ENCODE assay signal across 8 cellular contexts in genomic region chr16:67227567-67227921, GRCh38. TPM values are rescaled to one million over a fixed set of nuclear protein-coding genes. Genes with fewer than 3 reads are reported as not detected.
DNase-seq lines count a peak whose midpoint lies in the region; FAIRE-seq and TF ChIP-seq lines count a peak whose summit lies in the region.

No MANE protein-coding gene starts in this region.

- H3K36me3 ChIP-seq in OCI-LY7 (ENCODE audit: insufficient read depth, low read length) (peaks cover 44% of the 10 kb centered on the region), endothelial cell of umbilical vein (ENCODE audit: control insufficient read depth in 2 of 2, extremely low read depth in 1 of 2, insufficient read depth in 2 of 2, low read length in 2 of 2) (peaks cover 10 to 39% of the 10 kb centered on the region in 2 experiments), neuronal stem cell (replicated peaks in 1 of 2; ENCODE audit: control insufficient read depth in 2 of 2, insufficient read depth in 2 of 2, low read length in 2 of 2) (peaks cover 28 to 51% of the 10 kb centered on the region in 2 donors)

- WGBS in neuronal stem cell (ENCODE audit: extremely low coverage in 2 of 2, insufficient read length in 2 of 2, insufficient replicate concordance in 1 of 2), 2 donors: no CpG with 5 or more reads among the region's 12 CpGs

- no peak overlapping the region for H4K8ac ChIP-seq in neuronal stem cell (ENCODE audit: low read depth, low read length)

- POLR2A ChIA-PET in OCI-LY7 (lab: Charles Lee) (interaction anchor here (0.6 to 1.8 kb wide), 9 partner anchors 9 to 191 kb away, joined by 3 to 11 read pairs (median 5); partner anchors contain the start of gene FHOD1), endothelial cell of umbilical vein (lab: Charles Lee) (interaction anchor here (0.5 to 1.8 kb wide), 7 partner anchors 10 to 589 kb away, joined by 3 to 10 read pairs (median 5); partner anchors contain the start of gene FHOD1)

- H3K23ac ChIP-seq in neuronal stem cell (ENCODE audit: low read depth, low read length, poor library complexity): no peak overlapping the region

- DNase-seq in CD14-positive monocyte (ENCODE audit: low spot score) (no peak), OCI-LY7 (ENCODE audit: low spot score) (no peak), endothelial cell of umbilical vein (ENCODE audit: low read depth, low spot score) (no peak), neuronal stem cell (ENCODE audit: low spot score) (no peak), AG08395 (ENCODE audit: low spot score) (no peak), NCI-H146 (lab: John Stamatoyannopoulos, UW) (no peak), NCI-H526 (lab: John Stamatoyannopoulos, UW) (no peak), middle frontal gyrus (ENCODE audit: extremely low spot score, low spot score) (no peak)

- H3K4ac ChIP-seq in neuronal stem cell (ENCODE audit: low read length): no peak overlapping the region

- peaks cover 26% of the 10 kb centered on the region for H3K4me1 Mint-ChIP-seq in CD14-positive monocyte

- peaks cover 0 to 1% (median 0%) of the 10 kb centered on the region in 3 donors for H3K27me3 Mint-ChIP-seq in CD14-positive monocyte (ENCODE audit: low read depth in 3 of 3)

- H3K27ac ChIP-seq in OCI-LY7 (ENCODE audit: low read depth, low read length, poor library complexity, severe bottlenecking): peak overlapping the region; percentile 19
- peak overlapping the region; percentile 44 for H3K27ac ChIP-seq in endothelial cell of umbilical vein (ENCODE audit: insufficient read depth, low read depth, low read length)
- H3K27ac ChIP-seq in neuronal stem cell (replicated peaks; ENCODE audit: low read length): no peak overlapping the region

- TF ChIP-seq POLR2A in endothelial cell of umbilical vein (IDR thresholded peaks at IDR 0.05; ENCODE audit: low read depth, low read length): no peak

- H4K20me1 ChIP-seq in OCI-LY7 (ENCODE audit: insufficient read depth, low read length) (no peaks in the 10 kb centered on the region), endothelial cell of umbilical vein (replicated peaks; ENCODE audit: control insufficient read depth, extremely low read depth, insufficient read depth, low read length) (no peaks in the 10 kb centered on the region)

- H3K79me2 ChIP-seq in OCI-LY7 (ENCODE audit: insufficient read depth, low read depth, low read length): peaks cover 13% of the 10 kb centered on the region
- peaks cover 11% of the 10 kb centered on the region for H3K79me2 ChIP-seq in endothelial cell of umbilical vein (ENCODE audit: control insufficient read depth, insufficient read depth, low read length)

- BruUV-seq in OCI-LY7 (replicated peaks; lab: Mats Ljungman, UMichigan): no TSS peak
- TSS peak; percentile 37 for BruUV-seq in endothelial cell of umbilical vein (replicated peaks; lab: Mats Ljungman, UMichigan)

- peak overlapping the region; percentile 95 for H3K4me3 ChIP-seq in OCI-LY7 (ENCODE audit: low read depth, low read length, poor library complexity, severe bottlenecking)
- peak overlapping the region; percentile 66 to 86 (median 78) for H3K4me3 ChIP-seq in endothelial cell of umbilical vein (replicated peaks in 1 of 3; ENCODE audit: insufficient read depth in 1 of 3, low read depth in 1 of 3, low read length in 3 of 3)
- peak overlapping the region; percentile 80 to 97 for H3K4me3 ChIP-seq in neuronal stem cell (ENCODE audit: low read length in 2 of 2)

- H3K9me3 ChIP-seq in OCI-LY7 (ENCODE audit: low read length) (no peaks in the 10 kb centered on the region), endothelial cell of umbilical vein (replicated peaks; ENCODE audit: control insufficient read depth, insufficient read depth, low read length) (no peaks in the 10 kb centered on the region), neuronal stem cell (replicated peaks in 1 of 2; ENCODE audit: control insufficient read depth in 2 of 2, insufficient read depth in 1 of 2, low read depth in 1 of 2, low read length in 2 of 2) (no peaks in the 10 kb centered on the region)

- dilution Hi-C loops in endothelial cell of umbilical vein (cut with MboI; ENCODE audit: extremely low pct_ligation_motif_present, low sequenced_read_pairs): no loop called here

- H3K9ac ChIP-seq in endothelial cell of umbilical vein (replicated peaks; ENCODE audit: extremely low read depth, insufficient read depth, low read length) (peak overlapping the region; percentile 77), neuronal stem cell (ENCODE audit: low read depth, low read length, poor library complexity) (peak overlapping the region; percentile 88)

- H3K4me2 ChIP-seq in OCI-LY7 (ENCODE audit: low read length) (peak overlapping the region; percentile 90), endothelial cell of umbilical vein (ENCODE audit: insufficient read depth, low read length) (peak overlapping the region; percentile 79), neuronal stem cell (ENCODE audit: insufficient read depth, low read length, poor library complexity, severe bottlenecking) (peak overlapping the region; percentile 92)

- H3K27ac Mint-ChIP-seq in CD14-positive monocyte: peak overlapping the region; percentile 90 to 99 (median 96)

- no peak overlapping the region for H2BK15ac ChIP-seq in neuronal stem cell (ENCODE audit: low read length)

- H3K4me1 ChIP-seq in OCI-LY7 (ENCODE audit: insufficient read depth, low read length, poor library complexity, severe bottlenecking) (peaks cover 18% of the 10 kb centered on the region), endothelial cell of umbilical vein (ENCODE audit: control insufficient read depth, extremely low read depth, insufficient read depth, low read length) (peaks cover 18% of the 10 kb centered on the region), neuronal stem cell (ENCODE audit: control insufficient read depth in 2 of 2, insufficient read depth in 1 of 2, low read depth in 1 of 2, low read length in 2 of 2) (peaks cover 10 to 13% of the 10 kb centered on the region in 2 donors)

- peaks cover 0 to 3% (median 1%) of the 10 kb centered on the region in 7 donors for H3K9me3 Mint-ChIP-seq in CD14-positive monocyte

- H2AFZ ChIP-seq in OCI-LY7 (ENCODE audit: low read length) (peak overlapping the region; percentile 53; the same call in 1 of the 2 replicates), endothelial cell of umbilical vein (ENCODE audit: low read depth, low read length) (no peak overlapping the region), neuronal stem cell (ENCODE audit: low read length) (peak overlapping the region; percentile 91)

- FAIRE-seq in endothelial cell of umbilical vein (lab: Jason Lieb, UNC): no peak

- peaks cover 36 to 43% of the 10 kb centered on the region in 2 donors for H3K36me3 Mint-ChIP-seq in CD14-positive monocyte

- H3K27me3 ChIP-seq in endothelial cell of umbilical vein (ENCODE audit: control insufficient read depth in 2 of 2, insufficient read depth in 2 of 2, low read length in 2 of 2) (no peaks in the 10 kb centered on the region), neuronal stem cell (ENCODE audit: control insufficient read depth in 3 of 3, insufficient read depth in 3 of 3, low read depth in 1 of 3, low read length in 3 of 3) (peaks cover 0 to 2% (median 0%) of the 10 kb centered on the region in 3 experiments)

- no peak overlapping the region for H3K18ac ChIP-seq in neuronal stem cell (ENCODE audit: low read length)

- H3K9me1 ChIP-seq in endothelial cell of umbilical vein (replicated peaks; ENCODE audit: control insufficient read depth, extremely low read depth, insufficient read depth, low read length): no peaks in the 10 kb centered on the region

- H3K79me1 ChIP-seq in neuronal stem cell (ENCODE audit: low read depth, low read length): peaks cover 7% of the 10 kb centered on the region

- no peak overlapping the region for H2BK5ac ChIP-seq in neuronal stem cell (ENCODE audit: low read length)

- TF ChIP-seq CTCF in CD14-positive monocyte (IDR thresholded peaks at IDR 0.05): no peak
- no peak for TF ChIP-seq CTCF in OCI-LY7 (conservative IDR thresholded peaks at IDR 0.05; ENCODE audit: low read length)
- TF ChIP-seq CTCF in endothelial cell of umbilical vein (IDR thresholded peaks at IDR 0.05; ENCODE audit: extremely low read depth in 1 of 2, insufficient read depth in 1 of 2, low read depth in 1 of 2, low read length in 2 of 2): no peak

- CTCF ChIA-PET in OCI-LY7 (lab: Charles Lee; ENCODE audit: unreplicated experiment): interaction anchor here (0.6 to 1.8 kb wide), 6 partner anchors 9 to 314 kb away, joined by 3 to 7 read pairs (median 4); partner anchors contain the start of gene FHOD1
- CTCF ChIA-PET in endothelial cell of umbilical vein (lab: Charles Lee): interaction anchor here (0.9 to 2.6 kb wide), 5 partner anchors 19 to 210 kb away, joined by 3 to 15 read pairs (median 5); no protein-coding TSS in a partner anchor

- intact Hi-C loops in CD14-positive monocyte (cut with micrococcal nuclease): loop anchor here (1.0 to 5.0 kb wide), 3 partner anchors 16 to 35 kb away; partner anchors contain the start of genes E2F4 (in 2 of the 2), EXOC3L1 (in 2 of the 2) and FHOD1 (in 1 of the 2)
- intact Hi-C loops in OCI-LY7 (cut with micrococcal nuclease; ENCODE audit: unreplicated experiment): loop anchor here (1.0 to 5.0 kb wide), 3 partner anchors 20 to 210 kb away; partner anchors contain the start of genes E2F4 and FHOD1
- intact Hi-C loops in endothelial cell of umbilical vein (cut with micrococcal nuclease): loop anchor here (1.0 to 5.0 kb wide), 2 partner anchors 10 to 35 kb away; partner anchors contain the start of genes E2F4 and EXOC3L1

- H2BK12ac ChIP-seq in neuronal stem cell (ENCODE audit: low read length): no peak overlapping the region

- H3K14ac ChIP-seq in neuronal stem cell (ENCODE audit: low read length): no peak overlapping the region

- no peak overlapping the region for H2BK120ac ChIP-seq in neuronal stem cell (ENCODE audit: low read depth, low read length)

- no peaks in the 10 kb centered on the region for H3K9me2 ChIP-seq in OCI-LY7 (ENCODE audit: insufficient read depth, low read length)

- H4K91ac ChIP-seq in neuronal stem cell (ENCODE audit: low read depth, low read length, poor library complexity): no peak overlapping the region

- H3K4me3 Mint-ChIP-seq in CD14-positive monocyte: peak overlapping the region; percentile 95 to 96

- no peak overlapping the region for H2AK5ac ChIP-seq in neuronal stem cell (ENCODE audit: low read depth, low read length)

RNA-seq across cellular contexts. Expression of gene TMEM208, which starts 0.6 kb away (rescaled TPM):
- polyA plus RNA-seq in CD14-positive monocyte (100 to 1,000 TPM; 117 to 130 TPM), endothelial cell of umbilical vein (94.0 and 98.4 TPM in 2 replicates)
- total RNA-seq in OCI-LY7 (2014; rRNA removed; shearing (Covaris generic)): 19.9 and 36.7 TPM in 2 replicates
- total RNA-seq in OCI-LY7 (2022) (22.5 and 26.4 TPM in 2 replicates), endothelial cell of umbilical vein (35.3 and 36.3 TPM in 2 replicates)
- 53.5 and 55.9 TPM in 2 replicates for polyA plus RNA-seq in endothelial cell of umbilical vein (2011; cell fraction: cytosol; rRNA removed)
- 44.4 and 48.8 TPM in 2 replicates for polyA plus RNA-seq in endothelial cell of umbilical vein (2011; cell fraction: nucleus; rRNA removed)
- polyA plus RNA-seq in endothelial cell of umbilical vein (2012): 34.1 and 34.9 TPM in 2 replicates
- polyA minus RNA-seq in endothelial cell of umbilical vein: 57.2 and 62.0 TPM in 2 replicates
- polyA minus RNA-seq in endothelial cell of umbilical vein (2011; cell fraction: cytosol; rRNA and poly(A)+ RNA removed): 29.2 TPM
- 24.9 and 27.2 TPM in 2 replicates for polyA minus RNA-seq in endothelial cell of umbilical vein (2011; cell fraction: nucleus; rRNA and poly(A)+ RNA removed)
- 22.6 TPM for polyA plus RNA-seq in neuronal stem cell (2013, experiment 1 of 2)
- polyA plus RNA-seq in neuronal stem cell (2013, experiment 2 of 2): 21.1 TPM

RNA-seq across cellular contexts. Expression of gene FHOD1, which starts 19.7 kb away (rescaled TPM):
- 1 to 10 TPM; 5.1 to 5.5 TPM for polyA plus RNA-seq in CD14-positive monocyte
- total RNA-seq in OCI-LY7 (2014; rRNA removed; shearing (Covaris generic)): 16.0 and 16.5 TPM in 2 replicates
- 44.1 and 55.0 TPM in 2 replicates for total RNA-seq in OCI-LY7 (2022)
- 104 and 124 TPM in 2 replicates for total RNA-seq in endothelial cell of umbilical vein
- 63.6 and 78.6 TPM in 2 replicates for polyA plus RNA-seq in endothelial cell of umbilical vein
- 43.3 and 49.4 TPM in 2 replicates for polyA plus RNA-seq in endothelial cell of umbilical vein (2011; cell fraction: cytosol; rRNA removed)
- polyA plus RNA-seq in endothelial cell of umbilical vein (2011; cell fraction: nucleus; rRNA removed): 289 and 335 TPM in 2 replicates
- 84.9 and 85.3 TPM in 2 replicates for polyA plus RNA-seq in endothelial cell of umbilical vein (2012)
- polyA minus RNA-seq in endothelial cell of umbilical vein: 44.3 and 55.7 TPM in 2 replicates
- polyA minus RNA-seq in endothelial cell of umbilical vein (2011; cell fraction: cytosol; rRNA and poly(A)+ RNA removed): 17.6 TPM
- polyA minus RNA-seq in endothelial cell of umbilical vein (2011; cell fraction: nucleus; rRNA and poly(A)+ RNA removed): 42.3 and 55.3 TPM in 2 replicates
- polyA plus RNA-seq in neuronal stem cell (2013, experiment 1 of 2): 15.0 TPM
- 14.0 TPM for polyA plus RNA-seq in neuronal stem cell (2013, experiment 2 of 2)

RNA-seq across cellular contexts. Expression of gene SLC9A5, which starts 21.2 kb away (rescaled TPM):
- not detected for polyA plus RNA-seq in CD14-positive monocyte
- 0.36 and 2.7 TPM in 2 replicates for total RNA-seq in OCI-LY7 (2014; rRNA removed; shearing (Covaris generic))
- 3.6 and 4.2 TPM in 2 replicates for total RNA-seq in OCI-LY7 (2022)
- 2.8 and 4.2 TPM in 2 replicates for total RNA-seq in endothelial cell of umbilical vein
- 2.7 and 3.2 TPM in 2 replicates for polyA plus RNA-seq in endothelial cell of umbilical vein
- 1.4 and 1.5 TPM in 2 replicates for polyA plus RNA-seq in endothelial cell of umbilical vein (2011; cell fraction: cytosol; rRNA removed)
- polyA plus RNA-seq in endothelial cell of umbilical vein (2011; cell fraction: nucleus; rRNA removed): 17.7 and 19.4 TPM in 2 replicates
- 3.0 and 3.9 TPM in 2 replicates for polyA plus RNA-seq in endothelial cell of umbilical vein (2012)
- 2.2 and 2.7 TPM in 2 replicates for polyA minus RNA-seq in endothelial cell of umbilical vein
- 0.51 TPM for polyA minus RNA-seq in endothelial cell of umbilical vein (2011; cell fraction: cytosol; rRNA and poly(A)+ RNA removed)
- 2.5 and 3.0 TPM in 2 replicates for polyA minus RNA-seq in endothelial cell of umbilical vein (2011; cell fraction: nucleus; rRNA and poly(A)+ RNA removed)
- polyA plus RNA-seq in neuronal stem cell (2013, experiment 1 of 2): 2.6 TPM
- 2.3 TPM for polyA plus RNA-seq in neuronal stem cell (2013, experiment 2 of 2)

RNA-seq across cellular contexts. Expression of gene ELMO3, which starts 28.6 kb away (rescaled TPM):
- polyA plus RNA-seq in CD14-positive monocyte: under 1 TPM in 1 of 2 donors, not detected in 1; 0.15 TPM
- 7.7 and 7.8 TPM in 2 replicates for total RNA-seq in OCI-LY7 (2014; rRNA removed; shearing (Covaris generic))
- total RNA-seq in OCI-LY7 (2022): 7.6 and 9.0 TPM in 2 replicates
- 4.3 and 5.7 TPM in 2 replicates for total RNA-seq in endothelial cell of umbilical vein
- polyA plus RNA-seq in endothelial cell of umbilical vein: 3.9 and 4.1 TPM in 2 replicates
- polyA plus RNA-seq in endothelial cell of umbilical vein (2011; cell fraction: cytosol; rRNA removed): 1.2 and 1.8 TPM in 2 replicates
- 17.7 and 18.0 TPM in 2 replicates for polyA plus RNA-seq in endothelial cell of umbilical vein (2011; cell fraction: nucleus; rRNA removed)
- 1.7 and 2.5 TPM in 2 replicates for polyA plus RNA-seq in endothelial cell of umbilical vein (2012)
- polyA minus RNA-seq in endothelial cell of umbilical vein: 0.74 and 0.87 TPM in 2 replicates
- polyA minus RNA-seq in endothelial cell of umbilical vein (2011; cell fraction: cytosol; rRNA and poly(A)+ RNA removed): 2.8 TPM
- 1.9 and 4.0 TPM in 2 replicates for polyA minus RNA-seq in endothelial cell of umbilical vein (2011; cell fraction: nucleus; rRNA and poly(A)+ RNA removed)
- 0.79 TPM for polyA plus RNA-seq in neuronal stem cell (2013, experiment 1 of 2)
- 0.65 TPM for polyA plus RNA-seq in neuronal stem cell (2013, experiment 2 of 2)

RNA-seq across cellular contexts. Expression of gene E2F4, which starts 35.6 kb away (rescaled TPM):
- polyA plus RNA-seq in CD14-positive monocyte (10 to 100 TPM; 53.1 to 61.5 TPM), endothelial cell of umbilical vein (168 and 199 TPM in 2 replicates)
- 139 and 157 TPM in 2 replicates for total RNA-seq in OCI-LY7 (2014; rRNA removed; shearing (Covaris generic))
- total RNA-seq in OCI-LY7 (2022) (108 and 124 TPM in 2 replicates), endothelial cell of umbilical vein (110 and 112 TPM in 2 replicates)
- polyA plus RNA-seq in endothelial cell of umbilical vein (2011; cell fraction: cytosol; rRNA removed): 124 and 132 TPM in 2 replicates
- 358 and 365 TPM in 2 replicates for polyA plus RNA-seq in endothelial cell of umbilical vein (2011; cell fraction: nucleus; rRNA removed)
- 79.3 and 84.3 TPM in 2 replicates for polyA plus RNA-seq in endothelial cell of umbilical vein (2012)
- polyA minus RNA-seq in endothelial cell of umbilical vein: 100 and 109 TPM in 2 replicates
- polyA minus RNA-seq in endothelial cell of umbilical vein (2011; cell fraction: cytosol; rRNA and poly(A)+ RNA removed): 54.8 TPM
- 62.3 and 65.0 TPM in 2 replicates for polyA minus RNA-seq in endothelial cell of umbilical vein (2011; cell fraction: nucleus; rRNA and poly(A)+ RNA removed)
- 43.7 TPM for polyA plus RNA-seq in neuronal stem cell (2013, experiment 1 of 2)
- polyA plus RNA-seq in neuronal stem cell (2013, experiment 2 of 2): 41.6 TPM
